13 cellular contexts compared by ENCODE assay signal in genomic region chr3:13142552-13143380, GRCh38.
"Had no signal": no experiment of that assay in that cellular context is flagged by ENCODE, and none has a peak within 500 bp of the region (broad histone marks: within the 10 kb centered on the region; RNA-seq: fewer than 3 reads in every experiment).

No MANE protein-coding gene starts in this region.

- H3K4me1 ChIP-seq: colonic mucosa, heart right ventricle, pancreas had no signal

- H3K36me3 Mint-ChIP-seq: brain; naive thymus-derived CD8-positive, alpha-beta T cell; type B pancreatic cell had no signal

- ATAC-seq: naive thymus-derived CD8-positive, alpha-beta T cell had no signal

- H3K9me3 Mint-ChIP-seq: stimulated activated naive CD8-positive, alpha-beta T cell treated with anti-CD3 and anti-CD28 coated beads, Interleukin-15, Interleukin-2, amounts not matched to agents 100 ng/mL and 50 ng/mL, for 24 hours; type B pancreatic cell had no signal

- H3K27ac Mint-ChIP-seq: naive thymus-derived CD8-positive, alpha-beta T cell; stimulated activated naive CD8-positive, alpha-beta T cell treated with anti-CD3 and anti-CD28 coated beads, Interleukin-15, Interleukin-2, amounts not matched to agents 100 ng/mL and 50 ng/mL, for 24 hours; type B pancreatic cell had no signal

- DNase-seq: activated CD4-positive, alpha-beta T cell treated with anti-CD3 and anti-CD28 coated beads for 1 hour; activated CD4-positive, alpha-beta T cell treated with anti-CD3 and anti-CD28 coated beads, Interleukin-2, amount 50 U/mL, for 4 hours; central memory CD4-positive, alpha-beta T cell; colonic mucosa; stimulated activated CD4-positive, alpha-beta T cell treated with anti-CD3 and anti-CD28 coated beads, Interleukin-12 subunit alpha, Interleukin-12 subunit beta, amount 100 ng/mL, for 4 hours; stimulated activated CD4-positive, alpha-beta T cell treated with anti-CD3 and anti-CD28 coated beads, Interleukin-1b, Interleukin-23, amount 100 ng/mL, for 48 hours; WERI-Rb-1 had no signal

- H3K36me3 ChIP-seq: colonic mucosa, heart right ventricle, pancreas, WERI-Rb-1 had no signal

- H3K4me3 ChIP-seq: colonic mucosa, heart right ventricle, pancreas had no signal

- H3K27me3 ChIP-seq: colonic mucosa, pancreas had no signal

- H3K4me3 Mint-ChIP-seq: brain; naive thymus-derived CD8-positive, alpha-beta T cell; stimulated activated naive CD8-positive, alpha-beta T cell treated with anti-CD3 and anti-CD28 coated beads, Interleukin-15, Interleukin-2, amounts not matched to agents 100 ng/mL and 50 ng/mL, for 24 hours; type B pancreatic cell had no signal

- H3K27ac ChIP-seq: colonic mucosa, heart right ventricle, pancreas, WERI-Rb-1 had no signal

- H3K9me3 ChIP-seq: colonic mucosa, pancreas had no signal
